In genomic region chr10:32347363-32347735, GRCh38 we compare ENCODE assay signal across 8 cellular contexts. TPM values are rescaled to one million over a fixed set of nuclear protein-coding genes. Genes with fewer than 3 reads are reported as not detected.
A peak's percentile ranks its signal among the peaks of the same experiment; 100 is the strongest.
DNase-seq lines count a peak whose midpoint lies in the region; ATAC-seq and TF ChIP-seq lines count a peak whose summit lies in the region.

No MANE protein-coding gene starts in this region.

- H3K4me3 ChIP-seq in right cardiac atrium (ENCODE audit: low read length): peak overlapping the region; percentile 63

- H3K27ac Mint-ChIP-seq in T-helper 2 cell treated with Interferon-gamma antibody and Interleukin-4, amounts not matched to agents 5 μg/mL and 100 μg/mL, for 36 hours: peak overlapping the region; percentile 74
- H3K27ac Mint-ChIP-seq in activated CD8-positive, alpha-beta T cell treated with anti-CD3 and anti-CD28 coated beads for 36 hours: peak overlapping the region; percentile 80
- H3K27ac Mint-ChIP-seq in stimulated activated memory B cell treated with anti-CD40 and anti-IgM and Interleukin-4, amounts not matched to agents 10 μg/mL and 1 μg/mL and 100 μg/mL, for 72 hours: peak overlapping the region; percentile 100

- peaks cover 34% of the 10 kb centered on the region for H3K36me3 Mint-ChIP-seq in T-helper 2 cell treated with Interferon-gamma antibody and Interleukin-4, amounts not matched to agents 5 μg/mL and 100 μg/mL, for 36 hours (ENCODE audit: low read depth)
- peaks cover 29% of the 10 kb centered on the region for H3K36me3 Mint-ChIP-seq in activated CD8-positive, alpha-beta T cell treated with anti-CD3 and anti-CD28 coated beads for 36 hours (ENCODE audit: low read depth)
- peaks cover 9% of the 10 kb centered on the region for H3K36me3 Mint-ChIP-seq in stimulated activated memory B cell treated with anti-CD40 and anti-IgM and Interleukin-4, amounts not matched to agents 10 μg/mL and 1 μg/mL and 100 μg/mL, for 72 hours

- TF ChIP-seq CTCF in activated CD8-positive, alpha-beta T cell treated with anti-CD3 and anti-CD28 coated beads for 36 hours (IDR thresholded peaks at IDR 0.05): no peak

- H3K4me1 Mint-ChIP-seq in T-helper 2 cell treated with Interferon-gamma antibody and Interleukin-4, amounts not matched to agents 5 μg/mL and 100 μg/mL, for 36 hours (ENCODE audit: low read depth): peaks cover 50% of the 10 kb centered on the region
- H3K4me1 Mint-ChIP-seq in activated CD8-positive, alpha-beta T cell treated with anti-CD3 and anti-CD28 coated beads for 36 hours (ENCODE audit: low read depth): peaks cover 58% of the 10 kb centered on the region
- H3K4me1 Mint-ChIP-seq in stimulated activated memory B cell treated with anti-CD40 and anti-IgM and Interleukin-4, amounts not matched to agents 10 μg/mL and 1 μg/mL and 100 μg/mL, for 72 hours: peaks cover 60% of the 10 kb centered on the region

- H3K27ac ChIP-seq in right cardiac atrium (ENCODE audit: low read length): peak overlapping the region; percentile 99

- peak overlapping the region; percentile 65 for H3K4me3 Mint-ChIP-seq in T-helper 2 cell treated with Interferon-gamma antibody and Interleukin-4, amounts not matched to agents 5 μg/mL and 100 μg/mL, for 36 hours
- peak overlapping the region; percentile 89 for H3K4me3 Mint-ChIP-seq in activated CD8-positive, alpha-beta T cell treated with anti-CD3 and anti-CD28 coated beads for 36 hours
- peak overlapping the region; percentile 83 for H3K4me3 Mint-ChIP-seq in stimulated activated memory B cell treated with anti-CD40 and anti-IgM and Interleukin-4, amounts not matched to agents 10 μg/mL and 1 μg/mL and 100 μg/mL, for 72 hours

- CTCF ChIA-PET in activated CD8-positive, alpha-beta T cell treated with anti-CD3 and anti-CD28 coated beads for 36 hours (lab: Charles Lee): interaction anchor here (1.1 to 2.0 kb wide), 9 partner anchors 10 to 157 kb away, joined by 3 to 11 read pairs (median 5); no protein-coding TSS in a partner anchor

- H3K27me3 ChIP-seq in right cardiac atrium (ENCODE audit: control insufficient read depth, insufficient read depth): no peaks in the 10 kb centered on the region

- H3K27me3 Mint-ChIP-seq in T-helper 2 cell treated with Interferon-gamma antibody and Interleukin-4, amounts not matched to agents 5 μg/mL and 100 μg/mL, for 36 hours (ENCODE audit: low read depth): no peaks in the 10 kb centered on the region
- H3K27me3 Mint-ChIP-seq in activated CD8-positive, alpha-beta T cell treated with anti-CD3 and anti-CD28 coated beads for 36 hours: no peaks in the 10 kb centered on the region
- no peaks in the 10 kb centered on the region for H3K27me3 Mint-ChIP-seq in stimulated activated memory B cell treated with anti-CD40 and anti-IgM and Interleukin-4, amounts not matched to agents 10 μg/mL and 1 μg/mL and 100 μg/mL, for 72 hours

- ATAC-seq in HG02981 (IDR thresholded peaks at IDR 0.05; ENCODE audit: unreplicated experiment) (peak; percentile 14), right cardiac atrium (peak in 1 of 2 donors; percentile 0)
- peak; percentile 6 for ATAC-seq in activated CD8-positive, alpha-beta T cell treated with anti-CD3 and anti-CD28 coated beads for 36 hours
- peak; percentile 7 for ATAC-seq in stimulated activated memory B cell treated with anti-CD40 and anti-IgM and Interleukin-4, amounts not matched to agents 10 μg/mL and 1 μg/mL and 100 μg/mL, for 72 hours

- POLR2A ChIA-PET in activated CD8-positive, alpha-beta T cell treated with anti-CD3 and anti-CD28 coated beads for 36 hours (lab: Charles Lee): interaction anchor here (1.1 to 5.3 kb wide), 7 partner anchors 10 to 31 kb away, joined by 3 to 50 read pairs (median 8); no protein-coding TSS in a partner anchor

- WGBS in right cardiac atrium: under 1% methylated on average over 46 of the region's 46 CpGs

- peaks cover 10% of the 10 kb centered on the region for H3K4me1 ChIP-seq in right cardiac atrium (ENCODE audit: control insufficient read depth, insufficient read depth, low read length)

- DNase-seq in T-helper 2 cell treated with Interferon-gamma antibody and Interleukin-4, amounts not matched to agents 5 μg/mL and 100 μg/mL, for 36 hours (ENCODE audit: low spot score): no peak
- DNase-seq in T-helper 2 cell (no peak), right cardiac atrium (no peak), NCI-H774 (lab: John Stamatoyannopoulos, UW) (no peak), NOMO-1 treated with DMSO at 0.1 percent for 48 hours (lab: John Stamatoyannopoulos, UW; ENCODE audit: unreplicated experiment) (no peak)
- DNase-seq in activated CD8-positive, alpha-beta T cell treated with anti-CD3 and anti-CD28 coated beads for 36 hours: no peak

- H3K9me3 Mint-ChIP-seq in T-helper 2 cell treated with Interferon-gamma antibody and Interleukin-4, amounts not matched to agents 5 μg/mL and 100 μg/mL, for 36 hours: no peaks in the 10 kb centered on the region
- no peaks in the 10 kb centered on the region for H3K9me3 Mint-ChIP-seq in activated CD8-positive, alpha-beta T cell treated with anti-CD3 and anti-CD28 coated beads for 36 hours
- no peaks in the 10 kb centered on the region for H3K9me3 Mint-ChIP-seq in stimulated activated memory B cell treated with anti-CD40 and anti-IgM and Interleukin-4, amounts not matched to agents 10 μg/mL and 1 μg/mL and 100 μg/mL, for 72 hours

- H3K9me3 ChIP-seq in right cardiac atrium (ENCODE audit: control insufficient read depth, low read length): no peaks in the 10 kb centered on the region

- intact Hi-C loops in activated CD8-positive, alpha-beta T cell treated with anti-CD3 and anti-CD28 coated beads for 36 hours (cut with micrococcal nuclease): loop anchor here (10.0 kb wide), 1 partner anchor 293 kb away; the partner anchor contains the start of gene KIF5B
- intact Hi-C loops in right cardiac atrium (cut with DNase I): loop anchor here in 2 of 4 donors (5.0 kb wide), 1 partner anchor 90 kb away; no protein-coding TSS in a partner anchor

RNA-seq across cellular contexts. Expression of gene EPC1, which starts 0.4 kb away (rescaled TPM):
- 10 to 100 TPM; 33.0 to 33.9 TPM for total RNA-seq in activated CD8-positive, alpha-beta T cell treated with anti-CD3 and anti-CD28 coated beads for 36 hours
- total RNA-seq in right cardiac atrium: 10 to 100 TPM; 21.9 to 24.6 (median 23.8) TPM
- 11.5 TPM for polyA plus RNA-seq in right cardiac atrium
